In the genomic region with DNA sequence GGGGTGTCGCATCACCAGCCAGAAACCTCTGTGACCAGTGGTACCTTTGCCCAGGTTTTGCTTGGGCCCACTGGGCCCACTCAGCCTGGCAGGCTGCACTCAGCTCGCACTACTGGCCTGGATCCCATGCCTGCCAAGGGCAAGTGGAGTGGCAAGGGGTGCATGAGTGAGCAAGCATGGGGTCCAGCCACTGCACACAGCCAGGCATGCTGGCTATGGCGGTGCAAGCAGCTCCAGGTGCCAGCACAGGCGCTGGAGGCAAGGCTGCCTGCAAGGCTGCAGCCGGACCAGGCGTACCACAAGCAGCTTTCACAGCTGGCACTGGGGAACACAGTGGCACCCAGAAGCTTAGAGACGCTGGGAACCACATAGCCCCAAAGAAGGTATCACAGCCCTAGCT, we compare ENCODE assay signal across 16 cellular contexts.
DNase-seq lines count a peak whose midpoint lies in the region; ATAC-seq and TF ChIP-seq lines count a peak whose summit lies in the region.
"Had no signal": no experiment of that assay in that cellular context is flagged by ENCODE, and none has a peak within 500 bp of the region (broad histone marks: within the 10 kb centered on the region; RNA-seq: fewer than 3 reads in every experiment).

No MANE protein-coding gene starts in this region.

- H3K9ac ChIP-seq in neuronal stem cell (ENCODE audit: low read depth, low read length, poor library complexity) (no peak overlapping the region), mesendoderm (ENCODE audit: low read length) (no peak overlapping the region)

- H3K36me3 ChIP-seq in neuronal stem cell (replicated peaks in 1 of 2; ENCODE audit: control insufficient read depth in 2 of 2, insufficient read depth in 2 of 2, low read length in 2 of 2): peaks cover 12 to 41% of the 10 kb centered on the region in 2 donors
- H3K36me3 ChIP-seq in mesendoderm (ENCODE audit: control insufficient read depth, insufficient read depth, low read length): peaks cover 2% of the 10 kb centered on the region
- H3K36me3 ChIP-seq: Peyer's patch had no signal

- H3K27ac Mint-ChIP-seq in activated CD8-positive, alpha-beta memory T cell treated with anti-CD3 and anti-CD28 coated beads, Interleukin-2, amount 10 ng/mL, durations not matched to agents 7 days and 5 days: peak overlapping the region; percentile 84

- H3K9me3 ChIP-seq in neuronal stem cell (replicated peaks in 1 of 2; ENCODE audit: control insufficient read depth in 2 of 2, insufficient read depth in 1 of 2, low read depth in 1 of 2, low read length in 2 of 2): peaks cover 18 to 28% of the 10 kb centered on the region in 2 donors

- peaks cover 38% of the 10 kb centered on the region for H3K4me1 Mint-ChIP-seq in activated CD8-positive, alpha-beta memory T cell treated with anti-CD3 and anti-CD28 coated beads, Interleukin-2, amount 10 ng/mL, durations not matched to agents 7 days and 5 days
- H3K4me1 Mint-ChIP-seq: H9 had no signal

- TF ChIP-seq CTCF in dorsolateral prefrontal cortex (IDR thresholded peaks at IDR 0.05 in 54 of 56, conservative IDR thresholded peaks at IDR 0.05 in 2 of 56; ENCODE audit: low read depth in 1 of 56, partially characterized antibody in 56 of 56): no peak

- H2BK5ac ChIP-seq in neuronal stem cell (ENCODE audit: low read length) (peak overlapping the region; percentile 39), mesendoderm (ENCODE audit: low read length) (no peak overlapping the region)

- H2BK120ac ChIP-seq in neuronal stem cell (ENCODE audit: low read depth, low read length): peak overlapping the region; percentile 94
- no peak overlapping the region for H2BK120ac ChIP-seq in mesendoderm (ENCODE audit: low read depth, low read length)

- no CpG with 5 or more reads among the region's 7 CpGs for WGBS in neuronal stem cell (ENCODE audit: extremely low coverage in 2 of 2, insufficient read length in 2 of 2, insufficient replicate concordance in 1 of 2), 2 donors
- no CpG with 5 or more reads among the region's 7 CpGs for WGBS in mesendoderm (ENCODE audit: extremely low coverage, insufficient coverage, low lambda C conversion rate)

- H3K4me2 ChIP-seq in neuronal stem cell (ENCODE audit: insufficient read depth, low read length, poor library complexity, severe bottlenecking) (no peak overlapping the region), mesendoderm (ENCODE audit: low read length) (no peak overlapping the region)

- H3K27me3 Mint-ChIP-seq in activated CD8-positive, alpha-beta memory T cell treated with anti-CD3 and anti-CD28 coated beads, Interleukin-2, amount 10 ng/mL, durations not matched to agents 7 days and 5 days: no peaks in the 10 kb centered on the region

- H3K4me1 ChIP-seq in neuronal stem cell (ENCODE audit: control insufficient read depth in 2 of 2, insufficient read depth in 1 of 2, low read depth in 1 of 2, low read length in 2 of 2) (peaks cover 6 to 9% of the 10 kb centered on the region in 2 donors), mesendoderm (ENCODE audit: control insufficient read depth, low read depth, low read length) (no peaks in the 10 kb centered on the region)
- H3K4me1 ChIP-seq: Peyer's patch had no signal

- H2BK12ac ChIP-seq in neuronal stem cell (ENCODE audit: low read length): peak overlapping the region; percentile 99

- peak overlapping the region; percentile 63 for H3K14ac ChIP-seq in neuronal stem cell (ENCODE audit: low read length)

- peaks cover 51% of the 10 kb centered on the region for H3K36me3 Mint-ChIP-seq in activated CD8-positive, alpha-beta memory T cell treated with anti-CD3 and anti-CD28 coated beads, Interleukin-2, amount 10 ng/mL, durations not matched to agents 7 days and 5 days

- H3K4ac ChIP-seq in neuronal stem cell (ENCODE audit: low read length) (peak overlapping the region; percentile 85), mesendoderm (ENCODE audit: low read depth, low read length) (no peak overlapping the region)

- H4K5ac ChIP-seq in mesendoderm (ENCODE audit: low read length): no peak overlapping the region

- peak overlapping the region; percentile 67 for H3K23ac ChIP-seq in neuronal stem cell (ENCODE audit: low read depth, low read length, poor library complexity)
- H3K23ac ChIP-seq in mesendoderm (ENCODE audit: low read length): no peak overlapping the region

- H3K27me3 ChIP-seq in dorsolateral prefrontal cortex (no peaks in the 10 kb centered on the region), neuronal stem cell (ENCODE audit: control insufficient read depth in 3 of 3, insufficient read depth in 3 of 3, low read depth in 1 of 3, low read length in 3 of 3) (no peaks in the 10 kb centered on the region), mesendoderm (ENCODE audit: insufficient read depth, low read length, poor library complexity) (no peaks in the 10 kb centered on the region)
- H3K27me3 ChIP-seq: Peyer's patch had no signal

- H3K4me3 ChIP-seq in dorsolateral prefrontal cortex: peak overlapping the region in 1 of 59 donors; percentile 22
- peak overlapping the region in 1 of 2 donors; percentile 2 for H3K4me3 ChIP-seq in neuronal stem cell (ENCODE audit: low read length in 2 of 2)
- no peak overlapping the region for H3K4me3 ChIP-seq in mesendoderm (ENCODE audit: low read length)
- H3K4me3 ChIP-seq: Peyer's patch had no signal

- peak overlapping the region; percentile 92 for H3K18ac ChIP-seq in neuronal stem cell (ENCODE audit: low read length)
- H3K18ac ChIP-seq in mesendoderm (ENCODE audit: low read length): no peak overlapping the region

- H2AFZ ChIP-seq in neuronal stem cell (ENCODE audit: low read length): no peak overlapping the region

- peak overlapping the region; percentile 75 for H4K91ac ChIP-seq in neuronal stem cell (ENCODE audit: low read depth, low read length, poor library complexity)

- H3K79me2 ChIP-seq in mesendoderm (ENCODE audit: control insufficient read depth, insufficient read depth, low read length): no peaks in the 10 kb centered on the region

- no peak overlapping the region for H3K56ac ChIP-seq in mesendoderm (ENCODE audit: low read length)

- H2BK15ac ChIP-seq in neuronal stem cell (ENCODE audit: low read length) (peak overlapping the region; percentile 86), mesendoderm (replicated peaks; ENCODE audit: low read depth) (no peak overlapping the region)

- DNase-seq in activated CD8-positive, alpha-beta memory T cell treated with anti-CD3 and anti-CD28 coated beads, Interleukin-2, amount 10 ng/mL, durations not matched to agents 7 days and 5 days: no peak
- DNase-seq in activated CD8-positive, alpha-beta memory T cell treated with anti-CD3 and anti-CD28 coated beads for 24 hours: no peak
- peak in 3 of 10 donors; percentile 35 to 56 (median 49) for DNase-seq in dorsolateral prefrontal cortex
- no peak for DNase-seq in neuronal stem cell (ENCODE audit: low spot score)
- no peak for DNase-seq in mesendoderm
- DNase-seq in NCI-H446 treated with DMSO at 0.1 percent for 48 hours (lab: John Stamatoyannopoulos, UW): no peak
- DNase-seq in NCI-H1694 (lab: John Stamatoyannopoulos, UW): no peak
- DNase-seq in AG08396 (ENCODE audit: low spot score): no peak
- DNase-seq: 8988T, Calu3, H9, Kasumi-1, NCI-H2029 treated with DMSO at 0.1 percent for 48 hours, NCI-H524, Peyer's patch, SHP77 had no signal

- CTCF ChIA-PET in activated CD8-positive, alpha-beta memory T cell treated with anti-CD3 and anti-CD28 coated beads, Interleukin-2, amount 10 ng/mL, durations not matched to agents 7 days and 5 days (lab: Charles Lee): no interaction called here

- H3K27ac ChIP-seq in dorsolateral prefrontal cortex (peak overlapping the region; percentile 80 to 99 (median 94)), neuronal stem cell (replicated peaks; ENCODE audit: low read length) (peak overlapping the region; percentile 50), mesendoderm (ENCODE audit: low read depth, low read length) (no peak overlapping the region)
- H3K27ac ChIP-seq: Peyer's patch had no signal

- H3K4me3 Mint-ChIP-seq in activated CD8-positive, alpha-beta memory T cell treated with anti-CD3 and anti-CD28 coated beads, Interleukin-2, amount 10 ng/mL, durations not matched to agents 7 days and 5 days: no peak overlapping the region
- H3K4me3 Mint-ChIP-seq: H9 had no signal

- H4K8ac ChIP-seq in neuronal stem cell (ENCODE audit: low read depth, low read length) (peak overlapping the region; percentile 87), mesendoderm (ENCODE audit: low read depth, low read length) (no peak overlapping the region)

- peaks cover 4% of the 10 kb centered on the region for H3K9me3 Mint-ChIP-seq in activated CD8-positive, alpha-beta memory T cell treated with anti-CD3 and anti-CD28 coated beads, Interleukin-2, amount 10 ng/mL, durations not matched to agents 7 days and 5 days (ENCODE audit: low read depth)
- H3K9me3 Mint-ChIP-seq: H9 had no signal

- no peak for ATAC-seq in activated CD8-positive, alpha-beta memory T cell treated with anti-CD3 and anti-CD28 coated beads, Interleukin-2, amount 10 ng/mL, durations not matched to agents 7 days and 5 days

- H3K79me1 ChIP-seq in neuronal stem cell (ENCODE audit: low read depth, low read length) (peaks cover 4% of the 10 kb centered on the region), mesendoderm (ENCODE audit: low read length) (no peaks in the 10 kb centered on the region)

- intact Hi-C loops in dorsolateral prefrontal cortex (cut with DNase I): loop anchor here in 1 of 2 donors (5.0 kb wide), 1 partner anchor 125 kb away; a partner anchor contains a TSS

- peak overlapping the region; percentile 96 for H2AK5ac ChIP-seq in neuronal stem cell (ENCODE audit: low read depth, low read length)
- H2AK5ac ChIP-seq in mesendoderm (ENCODE audit: low read length): no peak overlapping the region
